Comparison of ENCODE assay signal across 1 cellular context in the genomic region with DNA sequence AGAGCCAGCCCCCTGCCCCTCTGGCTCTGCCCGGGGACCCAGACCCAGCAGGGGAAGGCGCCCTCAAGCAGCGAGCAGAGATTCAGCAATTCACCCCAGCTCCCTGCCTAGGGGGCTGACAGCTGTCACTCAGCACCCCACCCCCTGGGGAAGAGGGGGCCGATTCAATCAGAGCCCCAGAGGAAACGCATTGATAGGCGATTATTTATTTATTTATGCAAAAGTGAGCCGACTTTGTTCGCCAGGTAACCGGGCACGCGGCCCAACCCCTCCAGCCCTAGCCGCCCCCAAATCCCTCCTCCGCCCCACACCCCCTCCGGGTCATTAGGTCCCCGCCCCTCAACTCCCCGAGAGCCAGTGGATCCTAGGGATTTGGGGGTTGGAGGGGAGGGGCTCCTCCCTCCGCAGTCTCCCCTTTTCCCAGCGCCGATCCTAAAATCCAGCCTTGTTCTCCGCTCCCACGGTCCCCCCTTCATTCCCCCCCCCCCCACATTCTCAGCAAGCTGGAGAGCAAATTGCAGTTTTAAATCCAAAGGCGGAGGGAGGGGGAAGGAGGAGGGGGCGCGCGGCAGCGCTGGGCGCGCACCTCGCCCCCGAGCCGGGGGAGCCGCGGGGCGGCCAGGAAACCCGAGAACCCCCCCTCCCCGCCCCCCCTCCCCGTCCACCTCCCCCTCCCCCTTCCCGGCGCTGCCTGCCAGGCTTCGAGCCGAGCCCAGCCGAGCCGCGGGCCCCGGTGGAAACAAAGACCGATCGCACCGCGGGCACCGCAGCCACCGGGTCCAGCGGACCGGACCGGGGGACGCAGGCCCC.
TF ChIP-seq lines count a peak whose summit lies in the region.

No MANE protein-coding gene starts in this region.

TF ChIP-seq in H1, 55 proteins besides CTCF, POLR2A, EP300 and RAD21:
- TF ChIP-seq SAP30 (IDR thresholded peaks at IDR 0.05; ENCODE audit: insufficient read depth, insufficient replicate concordance, low read length) (peak; percentile 95), TBP (IDR thresholded peaks at IDR 0.05; ENCODE audit: low read depth, low read length) (no peak)
TF ChIP-seq in H1: peak in this region for 1.
